In genomic region chr14:88831285-88831684, GRCh38 we compare ENCODE assay signal across 15 cellular contexts. TPM values are rescaled to one million over a fixed set of nuclear protein-coding genes. Genes with fewer than 3 reads are reported as not detected.
A peak's percentile ranks its signal among the peaks of the same experiment; 100 is the strongest.
DNase-seq lines count a peak whose midpoint lies in the region; ATAC-seq and TF ChIP-seq lines count a peak whose summit lies in the region.
"Had no signal": no experiment of that assay in that cellular context is flagged by ENCODE, and none has a peak within 500 bp of the region (broad histone marks: within the 10 kb centered on the region; RNA-seq: fewer than 3 reads in every experiment).

No MANE protein-coding gene starts in this region.

- peaks cover 3% of the 10 kb centered on the region for H3K4me1 Mint-ChIP-seq in activated CD8-positive, alpha-beta T cell treated with anti-CD3 and anti-CD28 coated beads for 36 hours (ENCODE audit: low read depth)

- intact Hi-C loops in sciatic nerve (cut with DNase I): no loop called here
- intact Hi-C loops in activated CD8-positive, alpha-beta T cell treated with anti-CD3 and anti-CD28 coated beads for 36 hours (cut with micrococcal nuclease): no loop called here

- H3K9me3 Mint-ChIP-seq in activated CD8-positive, alpha-beta T cell treated with anti-CD3 and anti-CD28 coated beads for 36 hours: no peaks in the 10 kb centered on the region

- peak; percentile 73 for DNase-seq in ELR (ENCODE audit: low read depth)
- peak; percentile 74 for DNase-seq in RPMI7951 (ENCODE audit: low read depth)
- DNase-seq in epithelial cell of esophagus (ENCODE audit: low read depth): peak; percentile 87
- no peak for DNase-seq in sciatic nerve (ENCODE audit: low spot score)
- DNase-seq in NCI-H1694 treated with DMSO at 0.1 percent for 48 hours (lab: John Stamatoyannopoulos, UW): no peak
- no peak for DNase-seq in NCI-H1930 (lab: John Stamatoyannopoulos, UW)
- DNase-seq in midbrain (lab: John Stamatoyannopoulos, UW): no peak
- no peak for DNase-seq in activated CD8-positive, alpha-beta T cell treated with anti-CD3 and anti-CD28 coated beads for 36 hours
- DNase-seq: activated effector memory CD4-positive, alpha-beta T cell treated with anti-CD3 and anti-CD28 coated beads, Interleukin-2, amount 50 U/mL, for 16 hours; COR-L47; MM.1S; mucosa of descending colon; right lobe of liver; uterus had no signal

- peaks cover 5% of the 10 kb centered on the region for H3K27me3 Mint-ChIP-seq in activated CD8-positive, alpha-beta T cell treated with anti-CD3 and anti-CD28 coated beads for 36 hours

- H3K4me3 Mint-ChIP-seq in activated CD8-positive, alpha-beta T cell treated with anti-CD3 and anti-CD28 coated beads for 36 hours: no peak overlapping the region

- H3K36me3 Mint-ChIP-seq in activated CD8-positive, alpha-beta T cell treated with anti-CD3 and anti-CD28 coated beads for 36 hours (ENCODE audit: low read depth): no peaks in the 10 kb centered on the region

- POLR2A ChIA-PET in activated CD8-positive, alpha-beta T cell treated with anti-CD3 and anti-CD28 coated beads for 36 hours (lab: Charles Lee): no interaction called here

- CTCF ChIA-PET in activated CD8-positive, alpha-beta T cell treated with anti-CD3 and anti-CD28 coated beads for 36 hours (lab: Charles Lee): no interaction called here

- H3K27ac Mint-ChIP-seq in activated CD8-positive, alpha-beta T cell treated with anti-CD3 and anti-CD28 coated beads for 36 hours: no peak overlapping the region

- peak; percentile 63 for ATAC-seq in sciatic nerve
- ATAC-seq in activated CD8-positive, alpha-beta T cell treated with anti-CD3 and anti-CD28 coated beads for 36 hours: no peak
- ATAC-seq: activated CD4-positive, CD25-positive, alpha-beta regulatory T cell treated with anti-CD3 and anti-CD28 coated beads, Interleukin-2, amount 50 U/mL, for 24 hours; mucosa of descending colon; right lobe of liver had no signal

- H3K4me3 ChIP-seq in epithelial cell of esophagus (ENCODE audit: low read length): no peak overlapping the region
- H3K4me3 ChIP-seq: mucosa of descending colon, right lobe of liver, uterus had no signal

- TF ChIP-seq CTCF in epithelial cell of esophagus (IDR thresholded peaks at IDR 0.05; ENCODE audit: insufficient read depth, low read depth, low read length, missing control alignments): no peak
- no peak for TF ChIP-seq CTCF in activated CD8-positive, alpha-beta T cell treated with anti-CD3 and anti-CD28 coated beads for 36 hours (IDR thresholded peaks at IDR 0.05)

RNA-seq across cellular contexts. Expression of gene TTC8, which starts 6.8 kb away (rescaled TPM):
- total RNA-seq in RPMI7951 (2014; rRNA removed; shearing (Covaris generic)): 33.0 and 41.7 TPM in 2 replicates
- 28.1 TPM for total RNA-seq in sciatic nerve
- 1 to 10 TPM; 2.5 to 4.0 TPM for total RNA-seq in activated CD8-positive, alpha-beta T cell treated with anti-CD3 and anti-CD28 coated beads for 36 hours

RNA-seq across cellular contexts. Expression of gene EML5, which starts 38.5 kb away (rescaled TPM):
- total RNA-seq in RPMI7951 (2014; rRNA removed; shearing (Covaris generic)): 3.1 and 3.9 TPM in 2 replicates
- total RNA-seq in sciatic nerve: 2.1 TPM
- total RNA-seq in activated CD8-positive, alpha-beta T cell treated with anti-CD3 and anti-CD28 coated beads for 36 hours: 1 to 10 TPM; 2.7 to 3.8 TPM

Comparison
In these comparisons a context has a peak if more than half of its experiments do, and no peak if none do; other contexts are left out.
1. DNase-seq: peak in ELR (single experiment), RPMI7951 (single experiment) and epithelial cell of esophagus (single experiment); none in sciatic nerve (single experiment), NCI-H1694 treated with DMSO at 0.1 percent for 48 hours (single experiment), NCI-H1930 (0 of 2), midbrain (single experiment) and activated CD8-positive, alpha-beta T cell treated with anti-CD3 and anti-CD28 coated beads for 36 hours (single experiment).